Comparison of ENCODE assay signal across 8 cellular contexts in genomic region chr22:28679611-28680287, GRCh38. TPM values are rescaled to one million over a fixed set of nuclear protein-coding genes. Genes with fewer than 3 reads are reported as not detected.
A peak's percentile ranks its signal among the peaks of the same experiment; 100 is the strongest.
DNase-seq lines count a peak whose midpoint lies in the region; TF ChIP-seq lines count a peak whose summit lies in the region.
"Not testable (repeated sequence)": the region's sequence is repeated elsewhere in the genome, so short reads cannot be mapped to it uniquely, and the experiment has no call there.

Gene TTC28, minus strand, starts transcription at chr22:28679840. Its CDS starts 117 bp downstream, at chr22:28679723.

- not testable (repeated sequence) for H3K4me1 ChIP-seq in neuron (ENCODE audit: insufficient read depth, low read length)

- H3K9me3 ChIP-seq in neuron (ENCODE audit: low read length): not testable (repeated sequence)

- intact Hi-C loops in dorsolateral prefrontal cortex (cut with DNase I): not testable (repeated sequence)

- TF ChIP-seq RAD21 in Ishikawa (IDR thresholded peaks at IDR 0.05; ENCODE audit: low read depth): not testable (repeated sequence)

- peak within 1 kb of the TSS; percentile 97 for H2AFZ ChIP-seq in neuron (ENCODE audit: low read depth, low read length)

- H3K27me3 ChIP-seq in dorsolateral prefrontal cortex; neuron (ENCODE audit: insufficient read depth, low read length): not testable (repeated sequence)

- H3K27ac ChIP-seq in dorsolateral prefrontal cortex: peak within 1 kb of the TSS in 16 of 59 donors; percentile 28 to 87 (median 57)

- H3K4me3 ChIP-seq in dorsolateral prefrontal cortex (peak within 1 kb of the TSS; percentile 45 to 90 (median 76)), iPS-11a (ENCODE audit: low read depth, low read length) (peak within 1 kb of the TSS; percentile 40), neuron (ENCODE audit: low read length) (peak within 1 kb of the TSS; percentile 99)

- TF ChIP-seq CTCF in dorsolateral prefrontal cortex (IDR thresholded peaks at IDR 0.05 in 54 of 56, conservative IDR thresholded peaks at IDR 0.05 in 2 of 56; ENCODE audit: low read depth in 1 of 56, partially characterized antibody in 56 of 56): peak in 10 of 56 donors; percentile 10 to 35 (median 20)
- not testable (repeated sequence) for TF ChIP-seq CTCF in subcutaneous adipose tissue (IDR thresholded peaks at IDR 0.05; ENCODE audit: low read depth)

- TF ChIP-seq EP300 in Ishikawa (IDR thresholded peaks at IDR 0.05; ENCODE audit: borderline replicate concordance): peak; percentile 70

- DNase-seq in D341Med (ENCODE audit: low spot score) (peak; percentile 94), NOMO-1 (lab: John Stamatoyannopoulos, UW; ENCODE audit: unreplicated experiment in 2 of 2) (peak; percentile 14 to 32), activated T-cell treated with anti-CD3 and anti-CD28 coated beads for 48 hours (ENCODE audit: low read depth) (peak; percentile 22), dorsolateral prefrontal cortex (peak; percentile 45 to 85 (median 68))

- not testable (repeated sequence) for H3K36me3 ChIP-seq in neuron (ENCODE audit: insufficient read depth, low read length)

TF ChIP-seq in Ishikawa, 13 proteins besides CTCF, POLR2A, EP300 and RAD21:
- peak; percentile 84 for TF ChIP-seq ZBTB7A (IDR thresholded peaks at IDR 0.05; ENCODE audit: low read depth)
- TF ChIP-seq MAX (IDR thresholded peaks at IDR 0.05): peak; percentile 96
- 0 out of 2 replicates have a peak, but pooled peaks have one; percentile 5 for TF ChIP-seq EGR1 (IDR thresholded peaks at IDR 0.05)
- TF ChIP-seq YY1 (IDR thresholded peaks at IDR 0.05; ENCODE audit: low read depth): peak; percentile 32; the same call in 1 of the 2 replicates

RNA-seq across cellular contexts. Expression of gene TTC28, which starts in this region (rescaled TPM):
- total RNA-seq in dorsolateral prefrontal cortex: 10 to 100 TPM; 23.0 to 61.1 (median 38.7) TPM
- total RNA-seq in subcutaneous adipose tissue: 10 to 100 TPM; 42.6 to 71.6 (median 43.4) TPM

Comparison
In these comparisons a context has a peak if more than half of its experiments do, and no peak if none do; other contexts are left out.
1. DNase-seq: peak in every context shown above with its lines; median percentile 94 in D341Med; 68 in dorsolateral prefrontal cortex; 23 in NOMO-1; 22 in activated T-cell treated with anti-CD3 and anti-CD28 coated beads for 48 hours.
2. H3K4me3 ChIP-seq: peak in every context shown above with its lines; median percentile 99 in neuron; 76 in dorsolateral prefrontal cortex; 40 in iPS-11a.